8 cellular contexts compared by ENCODE assay signal in genomic region chr7:74627699-74628411, GRCh38. TPM values are rescaled to one million over a fixed set of nuclear protein-coding genes. Genes with fewer than 3 reads are reported as not detected.
DNase-seq lines count a peak whose midpoint lies in the region; ATAC-seq lines count a peak whose summit lies in the region.

No MANE protein-coding gene starts in this region.

- no peaks in the 10 kb centered on the region for H3K9me3 Mint-ChIP-seq in activated CD4-positive, alpha-beta memory T cell treated with anti-CD3 and anti-CD28 coated beads, Interleukin-2, amount 10 ng/mL, durations not matched to agents 7 days and 5 days
- H3K9me3 Mint-ChIP-seq in activated CD4-positive, alpha-beta T cell treated with anti-CD3 and anti-CD28 coated beads, Interleukin-2, amount 10 ng/mL, durations not matched to agents 24 days and 14 days = no peaks in the 10 kb centered on the region

- no peaks in the 10 kb centered on the region for H3K4me1 Mint-ChIP-seq in activated CD4-positive, alpha-beta memory T cell treated with anti-CD3 and anti-CD28 coated beads, Interleukin-2, amount 10 ng/mL, durations not matched to agents 7 days and 5 days
- H3K4me1 Mint-ChIP-seq in activated CD4-positive, alpha-beta T cell treated with anti-CD3 and anti-CD28 coated beads, Interleukin-2, amount 10 ng/mL, durations not matched to agents 24 days and 14 days = peaks cover 2% of the 10 kb centered on the region

- no peak overlapping the region for H3K4me3 Mint-ChIP-seq in activated CD4-positive, alpha-beta memory T cell treated with anti-CD3 and anti-CD28 coated beads, Interleukin-2, amount 10 ng/mL, durations not matched to agents 7 days and 5 days
- no peak overlapping the region for H3K4me3 Mint-ChIP-seq in activated CD4-positive, alpha-beta T cell treated with anti-CD3 and anti-CD28 coated beads, Interleukin-2, amount 10 ng/mL, durations not matched to agents 24 days and 14 days

- H3K36me3 ChIP-seq in KOPT-K1 (ENCODE audit: insufficient read depth, low read length) (no peaks in the 10 kb centered on the region), iPS-15b (ENCODE audit: control insufficient read depth, insufficient read depth, low read length) (no peaks in the 10 kb centered on the region), subcutaneous abdominal adipose tissue (ENCODE audit: control insufficient read depth in 5 of 5, insufficient read depth in 5 of 5, low read length in 5 of 5) (no peaks in the 10 kb centered on the region)

- DNase-seq in RPMI8226 = peak; percentile 73
- no peak for DNase-seq in activated CD4-positive, alpha-beta memory T cell treated with anti-CD3 and anti-CD28 coated beads, Interleukin-2, amount 10 ng/mL, durations not matched to agents 7 days and 5 days
- no peak for DNase-seq in activated CD4-positive, alpha-beta T cell treated with anti-CD3 and anti-CD28 coated beads, Interleukin-2, amount 10 ng/mL, durations not matched to agents 24 days and 14 days
- no peak for DNase-seq in stimulated activated CD4-positive, alpha-beta T cell treated with anti-CD3 and anti-CD28 coated beads, Interleukin-4, amount 100 ng/mL, for 24 hours

- POLR2A ChIA-PET in activated CD4-positive, alpha-beta memory T cell treated with anti-CD3 and anti-CD28 coated beads, Interleukin-2, amount 10 ng/mL, durations not matched to agents 7 days and 5 days (lab: Charles Lee) = no interaction called here

- H3K36me3 Mint-ChIP-seq in activated CD4-positive, alpha-beta memory T cell treated with anti-CD3 and anti-CD28 coated beads, Interleukin-2, amount 10 ng/mL, durations not matched to agents 7 days and 5 days (ENCODE audit: low read depth) = no peaks in the 10 kb centered on the region
- H3K36me3 Mint-ChIP-seq in activated CD4-positive, alpha-beta T cell treated with anti-CD3 and anti-CD28 coated beads, Interleukin-2, amount 10 ng/mL, durations not matched to agents 24 days and 14 days (ENCODE audit: low read depth) = no peaks in the 10 kb centered on the region

- H3K27me3 ChIP-seq in iPS-15b (ENCODE audit: control insufficient read depth, insufficient read depth, low read length) = no peaks in the 10 kb centered on the region
- H3K27me3 ChIP-seq in subcutaneous abdominal adipose tissue (ENCODE audit: control insufficient read depth in 5 of 5, insufficient read depth in 4 of 5, low read length in 5 of 5) = no peaks in the 10 kb centered on the region

- H3K27ac Mint-ChIP-seq in activated CD4-positive, alpha-beta memory T cell treated with anti-CD3 and anti-CD28 coated beads, Interleukin-2, amount 10 ng/mL, durations not matched to agents 7 days and 5 days = no peak overlapping the region
- no peak overlapping the region for H3K27ac Mint-ChIP-seq in activated CD4-positive, alpha-beta T cell treated with anti-CD3 and anti-CD28 coated beads, Interleukin-2, amount 10 ng/mL, durations not matched to agents 24 days and 14 days

- H3K4me3 ChIP-seq in iPS-15b (ENCODE audit: low read depth, low read length) (no peak overlapping the region), subcutaneous abdominal adipose tissue (ENCODE audit: low read depth in 1 of 5, low read length in 5 of 5) (no peak overlapping the region)

- H3K9me3 ChIP-seq in KOPT-K1 (ENCODE audit: insufficient read depth, low read length, poor library complexity, severe bottlenecking) = no peaks in the 10 kb centered on the region
- no peaks in the 10 kb centered on the region for H3K9me3 ChIP-seq in iPS-15b (ENCODE audit: control insufficient read depth, insufficient read depth, low read length)
- no peaks in the 10 kb centered on the region for H3K9me3 ChIP-seq in subcutaneous abdominal adipose tissue (ENCODE audit: control insufficient read depth in 5 of 5, low read length in 5 of 5)

- H3K27ac ChIP-seq in KOPT-K1 (ENCODE audit: low read depth, low read length, poor library complexity, severe bottlenecking) (peak overlapping the region; percentile 15), subcutaneous abdominal adipose tissue (ENCODE audit: low read depth, low read length) (peak overlapping the region; percentile 90)

- H3K27me3 Mint-ChIP-seq in activated CD4-positive, alpha-beta memory T cell treated with anti-CD3 and anti-CD28 coated beads, Interleukin-2, amount 10 ng/mL, durations not matched to agents 7 days and 5 days = no peaks in the 10 kb centered on the region
- no peaks in the 10 kb centered on the region for H3K27me3 Mint-ChIP-seq in activated CD4-positive, alpha-beta T cell treated with anti-CD3 and anti-CD28 coated beads, Interleukin-2, amount 10 ng/mL, durations not matched to agents 24 days and 14 days

- ATAC-seq in GM19395 (IDR thresholded peaks at IDR 0.05; ENCODE audit: unreplicated experiment) = no peak

- H3K9ac ChIP-seq in iPS-15b (ENCODE audit: low read depth, low read length) = peak overlapping the region; percentile 30
- peak overlapping the region in 3 of 5 donors; percentile 12 to 53 (median 21) for H3K9ac ChIP-seq in subcutaneous abdominal adipose tissue (ENCODE audit: low read length in 5 of 5)

- CTCF ChIA-PET in activated CD4-positive, alpha-beta memory T cell treated with anti-CD3 and anti-CD28 coated beads, Interleukin-2, amount 10 ng/mL, durations not matched to agents 7 days and 5 days (lab: Charles Lee) = no interaction called here

- intact Hi-C loops in activated CD4-positive, alpha-beta T cell treated with anti-CD3 and anti-CD28 coated beads, Interleukin-2, amount 10 ng/mL, durations not matched to agents 24 days and 14 days (cut with micrococcal nuclease) = no loop called here

- H3K4me1 ChIP-seq in iPS-15b (ENCODE audit: control insufficient read depth, insufficient read depth, low read length) (peaks cover 14% of the 10 kb centered on the region), subcutaneous abdominal adipose tissue (ENCODE audit: control insufficient read depth in 5 of 5, insufficient read depth in 5 of 5, low read length in 5 of 5) (peaks cover 0 to 31% (median 9%) of the 10 kb centered on the region in 5 donors)

RNA-seq across cellular contexts. Expression of gene GTF2I, which starts 29.7 kb away (rescaled TPM):
- 100 to 1,000 TPM; 143 to 145 TPM for total RNA-seq in activated CD4-positive, alpha-beta memory T cell treated with anti-CD3 and anti-CD28 coated beads, Interleukin-2, amount 10 ng/mL, durations not matched to agents 7 days and 5 days
- 185 and 189 TPM in 2 replicates for total RNA-seq in activated CD4-positive, alpha-beta T cell treated with anti-CD3 and anti-CD28 coated beads, Interleukin-2, amount 10 ng/mL, durations not matched to agents 24 days and 14 days
